Comparison of ENCODE assay signal across 17 cellular contexts in genomic region chr3:132554437-132554836, GRCh38. TPM values are rescaled to one million over a fixed set of nuclear protein-coding genes. Genes with fewer than 3 reads are reported as not detected.
DNase-seq lines count a peak whose midpoint lies in the region; ATAC-seq and TF ChIP-seq lines count a peak whose summit lies in the region.
"Had no signal": no experiment of that assay in that cellular context is flagged by ENCODE, and none has a peak within 500 bp of the region (broad histone marks: within the 10 kb centered on the region; RNA-seq: fewer than 3 reads in every experiment).

No MANE protein-coding gene starts in this region.

- no peaks in the 10 kb centered on the region for H3K27me3 ChIP-seq in SJCRH30
- H3K27me3 ChIP-seq: ascending aorta, left lung, sigmoid colon had no signal

- peak overlapping the region; percentile 4 for H3K27ac Mint-ChIP-seq in chondrocyte (ENCODE audit: unreplicated experiment)
- H3K27ac Mint-ChIP-seq: IgD-negative memory B cell, T-helper 17 cell had no signal

- peaks cover 2% of the 10 kb centered on the region; the same call in 1 of the 2 replicates for H3K4me1 ChIP-seq in SJCRH30

- H3K4me1 Mint-ChIP-seq in chondrocyte (ENCODE audit: low read depth) = peaks cover 24% of the 10 kb centered on the region

- peaks cover 11% of the 10 kb centered on the region for H3K36me3 Mint-ChIP-seq in chondrocyte (ENCODE audit: low read depth)

- H3K9me3 ChIP-seq in SJCRH30 (replicated peaks) = no peaks in the 10 kb centered on the region
- H3K9me3 ChIP-seq: ascending aorta, left lung, sigmoid colon had no signal

- no peak overlapping the region for H3K27ac ChIP-seq in SJCRH30
- H3K27ac ChIP-seq: ascending aorta, left lung had no signal

- no peaks in the 10 kb centered on the region for H3K9me3 Mint-ChIP-seq in chondrocyte (ENCODE audit: low read depth)
- H3K9me3 Mint-ChIP-seq: CD4-positive, CD25-positive, alpha-beta regulatory T cell; IgD-negative memory B cell; naive thymus-derived CD8-positive, alpha-beta T cell had no signal

- TF ChIP-seq CTCF in LNCaP clone FGC (IDR thresholded peaks at IDR 0.05; ENCODE audit: control insufficient read depth, extremely low read depth, insufficient read depth) = no peak
- TF ChIP-seq CTCF in chondrocyte (IDR thresholded peaks at IDR 0.05) = no peak

- H3K36me3 ChIP-seq in SJCRH30 = no peaks in the 10 kb centered on the region
- H3K36me3 ChIP-seq: left lung had no signal

- ATAC-seq in HG03159 (IDR thresholded peaks at IDR 0.05; ENCODE audit: unreplicated experiment) = no peak
- no peak for ATAC-seq in HG03095 (IDR thresholded peaks at IDR 0.05; ENCODE audit: unreplicated experiment)
- ATAC-seq: left lung; naive thymus-derived CD8-positive, alpha-beta T cell; T-helper 17 cell had no signal

- H3K4me3 Mint-ChIP-seq in chondrocyte (ENCODE audit: unreplicated experiment) = no peak overlapping the region
- H3K4me3 Mint-ChIP-seq: CD4-positive, CD25-positive, alpha-beta regulatory T cell; IgD-negative memory B cell; naive thymus-derived CD8-positive, alpha-beta T cell; T-helper 17 cell had no signal

- H3K27me3 Mint-ChIP-seq in chondrocyte (ENCODE audit: low read depth) = no peaks in the 10 kb centered on the region
- H3K27me3 Mint-ChIP-seq: CD4-positive, CD25-positive, alpha-beta regulatory T cell; IgD-negative memory B cell; naive thymus-derived CD8-positive, alpha-beta T cell; T-helper 17 cell had no signal

- peak; percentile 43 for DNase-seq in LNCaP clone FGC (ENCODE audit: low read depth)
- DNase-seq in NCI-H345 treated with DMSO at 0.1 percent for 48 hours (lab: John Stamatoyannopoulos, UW; ENCODE audit: unreplicated experiment) = peak; percentile 63
- DNase-seq in chondrocyte (ENCODE audit: low spot score) = no peak
- DNase-seq in smooth muscle cell of the brain vasculature (ENCODE audit: low read depth, low spot score) = peak; percentile 58
- DNase-seq in GOT3 (lab: John Stamatoyannopoulos, UW) = no peak
- DNase-seq in SJCRH30 = no peak
- DNase-seq: activated CD4-positive, alpha-beta T cell treated with anti-CD3 and anti-CD28 coated beads, Interleukin-2, amount 50 U/mL, for 1 hour; CD4-positive, CD25-positive, alpha-beta regulatory T cell; left lung; naive thymus-derived CD8-positive, alpha-beta T cell; NCI-H2171; sigmoid colon; T-helper 17 cell had no signal

- H3K4me3 ChIP-seq in LNCaP clone FGC (ENCODE audit: low read depth, low read length) = no peak overlapping the region
- no peak overlapping the region for H3K4me3 ChIP-seq in SJCRH30
- H3K4me3 ChIP-seq: ascending aorta, left lung, sigmoid colon had no signal

RNA-seq across cellular contexts. Expression of gene ACKR4, which starts 42.6 kb away (rescaled TPM):
- 0.22 TPM in 1 of 3 replicates, not detected in the others for total RNA-seq in chondrocyte
- total RNA-seq in SJCRH30 (2014; rRNA removed; shearing (Covaris generic)) = not detected in 2 replicates

Comparison
In these comparisons a context has a peak if more than half of its experiments do, and no peak if none do; other contexts are left out.
1. DNase-seq: peak in LNCaP clone FGC (single experiment), NCI-H345 treated with DMSO at 0.1 percent for 48 hours (single experiment) and smooth muscle cell of the brain vasculature (single experiment); none in chondrocyte (single experiment), GOT3 (single experiment) and SJCRH30 (0 of 2).